Comparison of ENCODE assay signal across 17 cellular contexts in the genomic region with DNA sequence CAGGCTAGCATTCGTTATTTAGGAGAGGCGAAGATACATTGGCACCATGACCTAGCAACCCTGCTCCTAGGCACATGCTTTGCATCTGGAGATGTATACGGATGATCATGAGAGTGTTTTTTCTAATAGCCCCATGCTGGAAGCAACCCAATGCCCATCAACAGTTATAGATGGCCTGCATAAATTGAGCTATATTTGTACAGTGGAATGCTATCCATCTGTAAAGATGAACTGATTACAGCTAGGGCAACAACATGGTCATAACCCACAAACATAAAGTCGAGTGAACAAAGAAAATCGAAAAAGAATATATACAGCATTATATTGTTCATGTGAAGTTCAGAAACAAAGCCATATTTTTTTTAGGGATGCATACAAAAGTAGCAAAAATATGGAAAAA. TPM values are rescaled to one million over a fixed set of nuclear protein-coding genes. Genes with fewer than 3 reads are reported as not detected.
DNase-seq lines count a peak whose midpoint lies in the region; FAIRE-seq and TF ChIP-seq lines count a peak whose summit lies in the region.
"Had no signal": no experiment of that assay in that cellular context is flagged by ENCODE, and none has a peak within 500 bp of the region (broad histone marks: within the 10 kb centered on the region; RNA-seq: fewer than 3 reads in every experiment).

No MANE protein-coding gene starts in this region.

- in situ Hi-C loops in ACHN (cut with HindIII; ENCODE audit: low pct_ligation_motif_present, low pct_unique_long_range_greater_than_20kb, low sequenced_read_pairs): no loop called here

- H3K4me3 Mint-ChIP-seq in HFFc6: no peak overlapping the region
- H3K4me3 Mint-ChIP-seq in astrocyte (ENCODE audit: unreplicated experiment): no peak overlapping the region
- H3K4me3 Mint-ChIP-seq in osteocyte (ENCODE audit: unreplicated experiment): no peak overlapping the region
- H3K4me3 Mint-ChIP-seq: CD4-positive, alpha-beta memory T cell had no signal

- H3K4me3 ChIP-seq in SJSA1: no peak overlapping the region
- no peak overlapping the region for H3K4me3 ChIP-seq in astrocyte (ENCODE audit: insufficient read depth, low read depth, low read length)
- H3K4me3 ChIP-seq: GM12878, HAP-1 had no signal

- H3K27me3 ChIP-seq in SJSA1 (replicated peaks) (no peaks in the 10 kb centered on the region), astrocyte (ENCODE audit: insufficient read depth, low read length) (no peaks in the 10 kb centered on the region)
- H3K27me3 ChIP-seq: BE2C had no signal

- no peaks in the 10 kb centered on the region for H3K79me2 ChIP-seq in astrocyte (ENCODE audit: insufficient read depth, low read length)

- H3K36me3 Mint-ChIP-seq in HFFc6 (ENCODE audit: low read depth) (peaks cover 10% of the 10 kb centered on the region; the same call in 1 of the 2 replicates), astrocyte (ENCODE audit: low read depth, unreplicated experiment) (no peaks in the 10 kb centered on the region), osteocyte (ENCODE audit: unreplicated experiment) (no peaks in the 10 kb centered on the region)
- H3K36me3 Mint-ChIP-seq: CD4-positive, alpha-beta memory T cell had no signal

- peaks cover 7% of the 10 kb centered on the region; the same call in 1 of the 2 replicates for H3K9me3 Mint-ChIP-seq in HFFc6
- peaks cover 2% of the 10 kb centered on the region for H3K9me3 Mint-ChIP-seq in astrocyte (ENCODE audit: unreplicated experiment)
- no peaks in the 10 kb centered on the region for H3K9me3 Mint-ChIP-seq in osteocyte (ENCODE audit: unreplicated experiment)
- H3K9me3 Mint-ChIP-seq: CD4-positive, alpha-beta memory T cell had no signal

- H3K27me3 Mint-ChIP-seq in HFFc6 (ENCODE audit: insufficient read depth): peaks cover 3% of the 10 kb centered on the region; the same call in 1 of the 2 replicates
- no peaks in the 10 kb centered on the region for H3K27me3 Mint-ChIP-seq in astrocyte (ENCODE audit: low read depth, unreplicated experiment)
- no peaks in the 10 kb centered on the region for H3K27me3 Mint-ChIP-seq in osteocyte (ENCODE audit: unreplicated experiment)
- H3K27me3 Mint-ChIP-seq: CD4-positive, alpha-beta memory T cell had no signal

- peak overlapping the region; percentile 97; the same call in 1 of the 2 replicates for H3K27ac Mint-ChIP-seq in HFFc6
- no peak overlapping the region for H3K27ac Mint-ChIP-seq in astrocyte (ENCODE audit: unreplicated experiment)
- H3K27ac Mint-ChIP-seq in osteocyte (ENCODE audit: unreplicated experiment): peak overlapping the region; percentile 99

- H3K27ac ChIP-seq in SJSA1: 0 out of 2 replicates have a peak overlapping the region, but pooled peaks have one; percentile 97
- H3K27ac ChIP-seq in astrocyte (ENCODE audit: low read depth, low read length): peak overlapping the region; percentile 98
- H3K27ac ChIP-seq: C4-2B had no signal

- H3K9ac ChIP-seq in astrocyte (ENCODE audit: low read length): no peak overlapping the region

- H3K4me1 Mint-ChIP-seq in HFFc6 (ENCODE audit: low read depth) (peaks cover 61% of the 10 kb centered on the region), astrocyte (ENCODE audit: low read depth, unreplicated experiment) (peaks cover 33% of the 10 kb centered on the region), osteocyte (ENCODE audit: unreplicated experiment) (peaks cover 72% of the 10 kb centered on the region)

- H3K4me1 ChIP-seq in SJSA1 (replicated peaks) (peaks cover 50% of the 10 kb centered on the region), astrocyte (ENCODE audit: insufficient read depth, low read length) (peaks cover 44% of the 10 kb centered on the region)
- H3K4me1 ChIP-seq: BE2C had no signal

- no peak for FAIRE-seq in astrocyte (lab: Jason Lieb, UNC)
- FAIRE-seq: A204.1, GM12878, GM18507 had no signal

- peak overlapping the region; percentile 14 for H2AFZ ChIP-seq in astrocyte (ENCODE audit: low read depth, low read length)

- no peaks in the 10 kb centered on the region for H4K20me1 ChIP-seq in astrocyte (ENCODE audit: insufficient read depth, low read length)

- no peak overlapping the region for H3K4me2 ChIP-seq in astrocyte (ENCODE audit: low read length)

- H3K36me3 ChIP-seq in SJSA1 (no peaks in the 10 kb centered on the region), astrocyte (ENCODE audit: insufficient read depth, low read length) (no peaks in the 10 kb centered on the region)
- H3K36me3 ChIP-seq: BE2C, HAP-1 had no signal

- TF ChIP-seq CTCF in HFFc6 (IDR thresholded peaks at IDR 0.05) (no peak), astrocyte (IDR thresholded peaks at IDR 0.05; ENCODE audit: insufficient read depth, low read depth, low read length) (no peak), osteocyte (IDR thresholded peaks at IDR 0.05) (no peak)

- DNase-seq in HFFc6: no peak
- no peak for DNase-seq in SJSA1 (ENCODE audit: low read depth in 1 of 2, low spot score in 2 of 2)
- no peak for DNase-seq in astrocyte (ENCODE audit: low read depth)
- no peak for DNase-seq in osteocyte (ENCODE audit: extremely low spot score, unreplicated experiment)
- DNase-seq in NCI-H1105 (lab: John Stamatoyannopoulos, UW): no peak
- no peak for DNase-seq in ACHN
- no peak for DNase-seq in iPS-NIHi11 (ENCODE audit: low spot score)
- DNase-seq: CD4-positive, alpha-beta memory T cell; DMS79; GOT3 had no signal

- H3K9me3 ChIP-seq in SJSA1 (replicated peaks) (0 out of 2 replicates have a peak, but pooled peaks cover 4% of the 10 kb centered on the region), astrocyte (ENCODE audit: insufficient read depth, low read depth, low read length) (no peaks in the 10 kb centered on the region)
- H3K9me3 ChIP-seq: BE2C, HAP-1 had no signal

RNA-seq across cellular contexts. Expression of gene CHRNA1, which starts 20.6 kb away (rescaled TPM):
- under 1 TPM in 1 of 6 experiments, not detected in 5; 0.14 TPM for total RNA-seq in HFFc6 (2021; fragmentation: NEBNext Ultra II Directional; extraction: Animal tissue kit (Norgen Biotek cat#: 25700))
- 0.16 TPM in 1 of 2 replicates, not detected in the other for total RNA-seq in SJSA1 (2014; rRNA removed; shearing (Covaris generic))
- total RNA-seq in astrocyte: 3.7 and 5.9 TPM in 2 replicates
- 0.24 and 0.57 TPM in 2 replicates for total RNA-seq in osteocyte
- total RNA-seq: CD4-positive, alpha-beta memory T cell; G401; GM12878 had no signal
